In the genomic region with DNA sequence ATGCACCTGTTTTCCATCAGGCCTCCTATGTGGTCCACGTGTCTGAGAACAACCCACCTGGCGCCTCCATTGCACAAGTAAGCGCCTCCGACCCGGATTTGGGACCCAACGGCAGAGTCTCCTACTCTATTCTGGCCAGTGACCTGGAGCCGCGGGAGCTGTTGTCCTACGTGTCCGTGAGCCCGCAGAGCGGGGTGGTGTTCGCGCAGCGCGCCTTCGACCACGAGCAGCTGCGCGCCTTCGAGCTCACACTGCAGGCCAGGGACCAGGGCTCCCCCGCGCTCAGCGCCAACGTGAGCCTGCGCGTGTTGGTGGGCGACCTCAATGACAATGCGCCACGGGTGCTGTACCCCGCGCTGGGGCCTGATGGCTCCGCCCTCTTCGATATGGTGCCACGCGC, we compare ENCODE assay signal across 36 cellular contexts. TPM values are rescaled to one million over a fixed set of nuclear protein-coding genes. Genes with fewer than 3 reads are reported as not detected.
"Had no signal": no experiment of that assay in that cellular context is flagged by ENCODE, and none has a peak within 500 bp of the region (broad histone marks: within the 10 kb centered on the region; RNA-seq: fewer than 3 reads in every experiment).

No MANE protein-coding gene starts in this region.

- DNase-seq: activated effector memory CD4-positive, alpha-beta T cell treated with anti-CD3 and anti-CD28 coated beads, Interleukin-2, amount 50 U/mL, for 16 hours; activated effector memory CD4-positive, alpha-beta T cell treated with Interleukin-2 at 50 U/mL for 16 hours; activated gamma-delta T cell; activated gamma-delta T cell treated with Interleukin-2 at 50 U/mL for 16 hours; activated naive CD4-positive, alpha-beta T cell; activated naive CD4-positive, alpha-beta T cell treated with anti-CD3 and anti-CD28 coated beads for 36 hours; activated naive CD4-positive, alpha-beta T cell treated with anti-CD3 and anti-CD28 coated beads, Interleukin-2, amount 10 ng/mL, durations not matched to agents 7 days and 5 days; activated naive CD4-positive, alpha-beta T cell treated with anti-CD3 and anti-CD28 coated beads, Interleukin-2, amount 50 U/mL, for 16 hours; activated naive CD4-positive, alpha-beta T cell treated with Interleukin-2 at 50 U/mL for 16 hours; activated naive CD8-positive, alpha-beta T cell treated with anti-CD3 and anti-CD28 coated beads for 36 hours; activated naive CD8-positive, alpha-beta T cell treated with anti-CD3 and anti-CD28 coated beads, Interleukin-2, amount 10 ng/mL, durations not matched to agents 7 days and 5 days; activated naive CD8-positive, alpha-beta T cell treated with anti-CD3 and anti-CD28 coated beads, Interleukin-2, amount 50 U/mL, for 24 hours; activated T-cell treated with anti-CD3 and anti-CD28 coated beads, Interleukin-2, amount 50 U/mL, for 1 hour; activated T-cell treated with anti-CD3 and anti-CD28 coated beads, Interleukin-2, amount 50 U/mL, for 24 hours; activated T-cell treated with anti-CD3 and anti-CD28 coated beads, Interleukin-2, amount 50 U/mL, for 4 hours; activated T-cell treated with anti-CD3 and anti-CD28 coated beads, Interleukin-2, amount 50 U/mL, for 48 hours; activated T-cell treated with anti-CD3 and anti-CD28 coated beads, Interleukin-2, amount 50 U/mL, for 72 hours; adrenal gland; amniotic stem cell; amygdala; anterior cingulate cortex; body of pancreas; brain microvascular endothelial cell; caudate nucleus; central memory CD4-positive, alpha-beta T cell had no signal

- H3K36me3 ChIP-seq: adrenal gland, brain microvascular endothelial cell, breast epithelium, cardiac muscle cell had no signal

- H3K27me3 ChIP-seq: adrenal gland, ascending aorta, body of pancreas, brain microvascular endothelial cell, cardiac muscle cell had no signal

- H3K4me3 Mint-ChIP-seq: activated naive CD4-positive, alpha-beta T cell treated with anti-CD3 and anti-CD28 coated beads for 36 hours; activated naive CD4-positive, alpha-beta T cell treated with anti-CD3 and anti-CD28 coated beads, Interleukin-2, amount 50 U/mL, for 24 hours; activated naive CD8-positive, alpha-beta T cell; activated naive CD8-positive, alpha-beta T cell treated with anti-CD3 and anti-CD28 coated beads for 36 hours; activated naive CD8-positive, alpha-beta T cell treated with anti-CD3 and anti-CD28 coated beads, Interleukin-2, amount 10 ng/mL, durations not matched to agents 7 days and 5 days; activated naive CD8-positive, alpha-beta T cell treated with anti-CD3 and anti-CD28 coated beads, Interleukin-2, amount 50 U/mL, for 24 hours; activated T-cell treated with anti-CD3 and anti-CD28 coated beads, Interleukin-2, amount 50 U/mL, for 24 hours; activated T-cell treated with anti-CD3 and anti-CD28 coated beads, Interleukin-2, amount 50 U/mL, for 4 hours; activated T-cell treated with anti-CD3 and anti-CD28 coated beads, Interleukin-2, amount 50 U/mL, for 72 hours; activated T-helper 1 cell treated with anti-CD3 and anti-CD28 coated beads, Interleukin-12 subunit alpha, Interleukin-12 subunit beta, Interleukin-2, Interleukin-4 antibody, amounts not matched to agents 30 ng/mL and 10 ng/mL and 1 ng/mL, durations not matched to agents 14 hours and 24 hours and 36 hours; activated T-helper 17 cell treated with anti-CD3 and anti-CD28 coated beads, Interleukin-2, amount 50 U/mL, for 72 hours; brain; central memory CD8-positive, alpha-beta T cell had no signal

- H3K4me1 ChIP-seq: adrenal gland, ascending aorta, body of pancreas, breast epithelium had no signal

- ATAC-seq: activated naive CD4-positive, alpha-beta T cell treated with anti-CD3 and anti-CD28 coated beads, Interleukin-2, amount 50 U/mL, for 72 hours; activated naive CD8-positive, alpha-beta T cell treated with anti-CD3 and anti-CD28 coated beads, Interleukin-2, amount 50 U/mL, for 24 hours; activated T-cell treated with anti-CD3 and anti-CD28 coated beads, Interleukin-2, amount 50 U/mL, for 4 hours; activated T-cell treated with anti-CD3 and anti-CD28 coated beads, Interleukin-2, amount 50 U/mL, for 72 hours; activated T-helper 17 cell treated with anti-CD3 and anti-CD28 coated beads, Interleukin-2, amount 50 U/mL, for 72 hours; body of pancreas had no signal

- H3K4me3 ChIP-seq: adrenal gland, ascending aorta, body of pancreas, cardiac muscle cell had no signal

- H3K27ac ChIP-seq: adrenal gland, ascending aorta, body of pancreas, brain microvascular endothelial cell, breast epithelium, cardiac muscle cell had no signal

- H3K27ac Mint-ChIP-seq: activated naive CD4-positive, alpha-beta T cell treated with anti-CD3 and anti-CD28 coated beads, Interleukin-2, amount 10 ng/mL, durations not matched to agents 7 days and 5 days; activated naive CD4-positive, alpha-beta T cell treated with anti-CD3 and anti-CD28 coated beads, Interleukin-2, amount 50 U/mL, for 24 hours; activated naive CD4-positive, alpha-beta T cell treated with anti-CD3 and anti-CD28 coated beads, Interleukin-2, amount 50 U/mL, for 72 hours; activated naive CD8-positive, alpha-beta T cell; activated naive CD8-positive, alpha-beta T cell treated with anti-CD3 and anti-CD28 coated beads for 36 hours; activated naive CD8-positive, alpha-beta T cell treated with anti-CD3 and anti-CD28 coated beads, Interleukin-2, amount 50 U/mL, for 24 hours; activated T-cell treated with anti-CD3 and anti-CD28 coated beads, Interleukin-2, amount 50 U/mL, for 24 hours; activated T-cell treated with anti-CD3 and anti-CD28 coated beads, Interleukin-2, amount 50 U/mL, for 72 hours; activated T-helper 1 cell treated with anti-CD3 and anti-CD28 coated beads, Interleukin-12 subunit alpha, Interleukin-12 subunit beta, Interleukin-2, Interleukin-4 antibody, amounts not matched to agents 30 ng/mL and 10 ng/mL and 1 ng/mL, durations not matched to agents 14 hours and 24 hours and 36 hours; activated T-helper 17 cell treated with anti-CD3 and anti-CD28 coated beads, Interleukin-2, amount 50 U/mL, for 72 hours; activated T-helper 2 cell treated with anti-CD3 and anti-CD28 coated beads, Interferon-gamma antibody, Interleukin-2, Interleukin-4, amounts not matched to agents 10 μg/mL and 5 μg/mL and 100 μg/mL, durations not matched to agents 14 hours and 24 hours and 36 hours; brain had no signal

- H3K4me1 Mint-ChIP-seq: activated naive CD4-positive, alpha-beta T cell treated with anti-CD3 and anti-CD28 coated beads, Interleukin-2, amount 10 ng/mL, durations not matched to agents 7 days and 5 days; activated naive CD4-positive, alpha-beta T cell treated with anti-CD3 and anti-CD28 coated beads, Interleukin-2, amount 50 U/mL, for 24 hours; activated naive CD8-positive, alpha-beta T cell treated with anti-CD3 and anti-CD28 coated beads for 36 hours; activated naive CD8-positive, alpha-beta T cell treated with anti-CD3 and anti-CD28 coated beads, Interleukin-2, amount 10 ng/mL, durations not matched to agents 7 days and 5 days; activated naive CD8-positive, alpha-beta T cell treated with anti-CD3 and anti-CD28 coated beads, Interleukin-2, amount 50 U/mL, for 24 hours; activated T-helper 17 cell treated with anti-CD3 and anti-CD28 coated beads, Interleukin-2, amount 50 U/mL, for 72 hours; central memory CD8-positive, alpha-beta T cell had no signal

RNA-seq across cellular contexts. Expression of a gene that starts 1.7 kb away (rescaled TPM):
- total RNA-seq: activated naive CD4-positive, alpha-beta T cell treated with anti-CD3 and anti-CD28 coated beads for 36 hours; activated naive CD4-positive, alpha-beta T cell treated with anti-CD3 and anti-CD28 coated beads, Interleukin-2, amount 50 U/mL, for 72 hours; activated naive CD8-positive, alpha-beta T cell treated with anti-CD3 and anti-CD28 coated beads for 36 hours; activated naive CD8-positive, alpha-beta T cell treated with anti-CD3 and anti-CD28 coated beads, Interleukin-2, amount 10 ng/mL, durations not matched to agents 7 days and 5 days; activated T-helper 17 cell treated with anti-CD3 and anti-CD28 coated beads, Interleukin-2, amount 50 U/mL, for 72 hours had no signal

RNA-seq across cellular contexts. Expression of a gene that starts 3.2 kb away (rescaled TPM):
- total RNA-seq: activated naive CD4-positive, alpha-beta T cell treated with anti-CD3 and anti-CD28 coated beads for 36 hours; activated naive CD4-positive, alpha-beta T cell treated with anti-CD3 and anti-CD28 coated beads, Interleukin-2, amount 50 U/mL, for 72 hours had no signal

RNA-seq across cellular contexts. Expression of a gene that starts 8.0 kb away (rescaled TPM):
- total RNA-seq: activated naive CD4-positive, alpha-beta T cell treated with anti-CD3 and anti-CD28 coated beads for 36 hours; activated naive CD4-positive, alpha-beta T cell treated with anti-CD3 and anti-CD28 coated beads, Interleukin-2, amount 50 U/mL, for 72 hours; activated naive CD8-positive, alpha-beta T cell treated with anti-CD3 and anti-CD28 coated beads for 36 hours; activated T-cell treated with anti-CD3 and anti-CD28 coated beads, Interleukin-2, amount 50 U/mL, for 4 hours had no signal

RNA-seq across cellular contexts. Expression of a gene that starts 8.2 kb away (rescaled TPM):
- total RNA-seq: activated naive CD4-positive, alpha-beta T cell treated with anti-CD3 and anti-CD28 coated beads for 36 hours had no signal
